8 cellular contexts compared by ENCODE assay signal in the genomic region with DNA sequence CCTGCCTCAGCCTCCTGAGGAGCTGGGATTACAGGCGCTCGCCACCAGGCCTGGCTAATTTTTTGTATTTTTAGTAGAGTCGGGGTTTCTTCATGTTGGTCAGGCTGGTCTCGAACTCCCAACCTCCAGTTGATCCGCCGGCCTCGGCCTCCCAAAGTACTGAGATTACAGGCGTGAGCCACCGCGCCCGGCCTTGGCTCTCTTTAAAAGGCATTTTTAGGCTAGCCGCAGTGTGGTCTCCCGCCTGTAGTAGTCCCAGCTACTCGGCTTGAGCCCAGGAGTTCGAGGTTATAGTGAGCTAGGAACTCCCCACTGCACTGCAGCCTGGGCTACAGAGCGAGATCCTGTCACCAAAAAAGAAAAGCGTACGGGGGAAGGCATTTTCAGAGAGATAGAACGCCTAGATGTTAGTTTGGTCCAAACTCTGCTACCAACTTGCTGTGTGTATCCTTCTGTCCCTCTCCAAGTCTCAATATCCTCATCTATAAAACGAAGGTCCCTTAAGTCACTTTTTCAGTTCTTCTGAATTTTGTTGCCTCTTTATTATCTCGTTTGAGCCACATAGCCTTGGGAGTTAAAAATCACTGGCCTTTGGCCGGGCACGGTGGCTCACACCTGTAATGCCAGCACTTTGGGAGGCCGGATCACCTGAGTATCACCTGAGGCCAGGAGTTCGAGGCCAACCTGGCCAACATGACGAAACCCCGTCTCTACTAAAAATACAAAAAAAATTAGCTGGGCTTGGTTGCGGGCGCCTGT. TPM values are rescaled to one million over a fixed set of nuclear protein-coding genes. Genes with fewer than 3 reads are reported as not detected.
A peak's percentile ranks its signal among the peaks of the same experiment; 100 is the strongest.
DNase-seq lines count a peak whose midpoint lies in the region; ATAC-seq, FAIRE-seq and TF ChIP-seq lines count a peak whose summit lies in the region.

No MANE protein-coding gene starts in this region.

- POLR2A ChIA-PET in H1 (lab: Charles Lee; ENCODE audit: partially characterized antibody), result interaction anchor here (0.7 to 3.6 kb wide), 24 partner anchors 8 to 443 kb away, joined by 3 to 29 read pairs (median 4); a partner anchor contains a TSS
- POLR2A ChIA-PET in naive thymus-derived CD8-positive, alpha-beta T cell (lab: Charles Lee), result interaction anchor here (0.6 to 2.6 kb wide), 41 partner anchors 9 to 1969 kb away, joined by 3 to 48 read pairs (median 6); a partner anchor contains a TSS

- peak overlapping the region; percentile 77 to 95 (median 86) for H3K4me2 ChIP-seq in BLaER1 treated with 17β-estradiol and CSF1 and Interleukin-3, amounts not matched to agents 10 nM and 100 nM
- H3K4me2 ChIP-seq in H1 (ENCODE audit: insufficient read depth in 1 of 2, low read depth in 2 of 2, low read length in 2 of 2), result peak overlapping the region; percentile 57 to 60

- H3K4me1 Mint-ChIP-seq in naive thymus-derived CD8-positive, alpha-beta T cell, result peaks cover 17 to 54% (median 42%) of the 10 kb centered on the region in 4 donors

- H4K20me1 ChIP-seq in BLaER1 treated with 17β-estradiol and CSF1 and Interleukin-3, amounts not matched to agents 10 nM and 100 nM, result 0 out of 22 replicates have a peak, but pooled peaks cover 0 to 4% (median 0%) of the 10 kb centered on the region in 11 experiments
- peaks cover under 1 to 2% of the 10 kb centered on the region in 2 experiments for H4K20me1 ChIP-seq in H1 (replicated peaks in 1 of 2; ENCODE audit: control insufficient read depth in 1 of 2, insufficient read depth in 2 of 2, low read length in 2 of 2)

- 0 out of 2 replicates have a peak overlapping the region, but pooled peaks have one; percentile 6 for H2AK5ac ChIP-seq in H1 (ENCODE audit: low read depth, low read length)

- peaks cover 0 to 30% (median 8%) of the 10 kb centered on the region in 3 donors for H3K36me3 Mint-ChIP-seq in naive thymus-derived CD8-positive, alpha-beta T cell

- ATAC-seq in HG03280 (IDR thresholded peaks at IDR 0.05; ENCODE audit: unreplicated experiment) (peak; percentile 22), GM19351 (IDR thresholded peaks at IDR 0.05; ENCODE audit: unreplicated experiment) (no peak)
- ATAC-seq in naive thymus-derived CD8-positive, alpha-beta T cell, result peak; percentile 9 to 14

- DNase-seq in activated CD4-positive, alpha-beta T cell treated with anti-CD3 and anti-CD28 coated beads for 24 hours (ENCODE audit: low read depth in 2 of 2), result peak; percentile 12 to 23
- DNase-seq in H1 (ENCODE audit: low read depth in 1 of 2, low spot score in 2 of 2) (peak in 1 of 2 experiments; percentile 56), substantia nigra (lab: John Stamatoyannopoulos, UW) (peak in 6 of 49 donors; percentile 2 to 24 (median 12)), GM19240 (ENCODE audit: insufficient read length, low spot score) (no peak)
- DNase-seq in naive thymus-derived CD8-positive, alpha-beta T cell, result peak in 1 of 10 donors; percentile 21

- H3K56ac ChIP-seq in H1 (replicated peaks; ENCODE audit: insufficient read length, low read depth, low read length), result no peak overlapping the region

- no peak overlapping the region for H3K23ac ChIP-seq in H1 (ENCODE audit: insufficient read length)

- H2BK20ac ChIP-seq in H1 (ENCODE audit: low read length), result no peak overlapping the region

- peaks cover 0 to 4% (median 0%) of the 10 kb centered on the region in 5 donors for H3K27me3 Mint-ChIP-seq in naive thymus-derived CD8-positive, alpha-beta T cell

- H3K23me2 ChIP-seq in H1 (ENCODE audit: low read depth, low read length), result 0 out of 2 replicates have a peak, but pooled peaks cover 2% of the 10 kb centered on the region

- H3K27ac ChIP-seq in BLaER1 treated with 17β-estradiol and CSF1 and Interleukin-3, amounts not matched to agents 10 nM and 100 nM, result peak overlapping the region; percentile 87 to 97 (median 95)
- H3K27ac ChIP-seq in H1 (ENCODE audit: low read depth, low read length) (peak overlapping the region; percentile 55; the same call in 1 of the 2 replicates), substantia nigra (ENCODE audit: low read depth, low read length, poor library complexity, severe bottlenecking) (peak overlapping the region; percentile 85)

- no peak overlapping the region; the same call in 1 of the 2 replicates for H2BK5ac ChIP-seq in H1 (ENCODE audit: low read depth, low read length)

- H3K9me3 Mint-ChIP-seq in naive thymus-derived CD8-positive, alpha-beta T cell, result peaks cover 0 to 4% (median 0%) of the 10 kb centered on the region in 9 donors

- H2BK15ac ChIP-seq in H1 (ENCODE audit: low read length), result no peak overlapping the region

- H3K4me1 ChIP-seq in BLaER1 treated with 17β-estradiol and CSF1 and Interleukin-3, amounts not matched to agents 10 nM and 100 nM, result peaks cover 36 to 69% (median 43%) of the 10 kb centered on the region in 10 experiments
- H3K4me1 ChIP-seq in H1 (replicated peaks in 1 of 4; ENCODE audit: control insufficient read depth in 3 of 4, insufficient read depth in 4 of 4, low read length in 3 of 4), result no peaks in the 10 kb centered on the region; a peak in 1 of 7 replicates

- H4K8ac ChIP-seq in H1 (ENCODE audit: extremely low read depth, insufficient read depth, low read length), result no peak overlapping the region; the same call in 1 of the 2 replicates

- H2BK120ac ChIP-seq in H1 (replicated peaks; ENCODE audit: low read depth, low read length), result no peak overlapping the region

- FAIRE-seq in H1 (lab: Jason Lieb, UNC), result no peak

- peak in 1 of 2 experiments; percentile 17; a peak in 1 of 4 replicates for TF ChIP-seq RAD21 in H1 (IDR thresholded peaks at IDR 0.05 in 1 of 2, conservative IDR thresholded peaks at IDR 0.05 in 1 of 2; ENCODE audit: low read depth in 2 of 2, low read length in 2 of 2)

- peak overlapping the region; percentile 68 to 79 (median 72) for H3K4me3 ChIP-seq in BLaER1 treated with 17β-estradiol and CSF1 and Interleukin-3, amounts not matched to agents 10 nM and 100 nM
- H3K4me3 ChIP-seq in H1 (ENCODE audit: extremely low read depth in 1 of 4, insufficient read depth in 2 of 4, low read depth in 3 of 4, low read length in 4 of 4), result peak overlapping the region; percentile 49 to 74 (median 72)

- H3K18ac ChIP-seq in H1 (ENCODE audit: extremely low read depth, low read length), result no peak overlapping the region

- H4K91ac ChIP-seq in H1 (replicated peaks; ENCODE audit: insufficient read length, low read length), result no peak overlapping the region

- H3K4ac ChIP-seq in H1 (replicated peaks; ENCODE audit: insufficient read length, low read depth, low read length), result no peak overlapping the region

- no peak overlapping the region for H2AFZ ChIP-seq in H1 (ENCODE audit: low read length)

- no peak overlapping the region for H2BK12ac ChIP-seq in H1 (ENCODE audit: low read depth, low read length)

- no peak; a peak in 1 of 3 replicates for TF ChIP-seq POLR2A in H1 (IDR thresholded peaks at IDR 0.05; ENCODE audit: control extremely low read depth in 1 of 2, low read depth in 2 of 2, low read length in 2 of 2)

- H3K27me3 ChIP-seq in BLaER1 treated with 17β-estradiol and CSF1 and Interleukin-3, amounts not matched to agents 10 nM and 100 nM, result no peaks in the 10 kb centered on the region
- no peaks in the 10 kb centered on the region; a peak in 1 of 7 replicates for H3K27me3 ChIP-seq in H1 (replicated peaks in 1 of 4; ENCODE audit: control insufficient read depth in 3 of 4, extremely low read depth in 1 of 4, insufficient read depth in 3 of 4, low read length in 3 of 4)

- H3K9me3 ChIP-seq in BLaER1 treated with 17β-estradiol and CSF1 and Interleukin-3, amounts not matched to agents 10 nM and 100 nM (replicated peaks in 1 of 11), result no peaks in the 10 kb centered on the region
- H3K9me3 ChIP-seq in H1 (ENCODE audit: insufficient read depth in 2 of 2, low read depth in 1 of 2, low read length in 1 of 2), result no peaks in the 10 kb centered on the region

- H3K27ac Mint-ChIP-seq in naive thymus-derived CD8-positive, alpha-beta T cell, result peak overlapping the region; percentile 94 to 99 (median 98)

- H3K36me3 ChIP-seq in BLaER1 treated with 17β-estradiol and CSF1 and Interleukin-3, amounts not matched to agents 10 nM and 100 nM, result peaks cover 36 to 43% (median 40%) of the 10 kb centered on the region in 11 experiments
- peaks cover 4 to 23% (median 10%) of the 10 kb centered on the region in 4 experiments; a peak in 6 of 8 replicates for H3K36me3 ChIP-seq in H1 (ENCODE audit: control insufficient read depth in 2 of 4, insufficient read depth in 4 of 4, low read length in 3 of 4)

- no peak overlapping the region for H3K14ac ChIP-seq in H1 (ENCODE audit: insufficient read length)

- CTCF ChIA-PET in H1 (lab: Charles Lee; ENCODE audit: partially characterized antibody), result interaction anchor here (0.6 to 3.0 kb wide), 7 partner anchors 11 to 437 kb away, joined by 3 to 14 read pairs (median 4); no protein-coding TSS in a partner anchor

- 58% methylated on average over 29 of the region's 29 CpGs; no CpG with 5 or more reads in 1 of the 2 experiments for WGBS in H1 (ENCODE audit: extremely low coverage in 1 of 2, insufficient coverage in 1 of 2, insufficient read length in 1 of 2, insufficient replicate concordance in 2 of 2, low coverage in 1 of 2, low lambda C conversion rate in 2 of 2, missing lambda C conversion rate in 1 of 2), 2 experiments

- no peaks in the 10 kb centered on the region for H3K79me1 ChIP-seq in H1 (ENCODE audit: low read depth, low read length)

- no peak overlapping the region for H4K5ac ChIP-seq in H1 (ENCODE audit: insufficient read length, low read depth, low read length)

- TF ChIP-seq CTCF in H1 (IDR thresholded peaks at IDR 0.05; ENCODE audit: control extremely low read depth in 1 of 3, insufficient read depth in 1 of 3, low read depth in 1 of 3, low read length in 3 of 3), result peak in 2 of 3 experiments; percentile 6 to 22; a peak in 2 of 4 replicates

- H3K4me3 Mint-ChIP-seq in naive thymus-derived CD8-positive, alpha-beta T cell, result peak overlapping the region; percentile 89 to 98 (median 94)

- no peaks in the 10 kb centered on the region; a peak in 1 of 4 replicates for H3K79me2 ChIP-seq in H1 (ENCODE audit: control insufficient read depth in 1 of 2, insufficient read depth in 2 of 2, low read length in 2 of 2)

- TF ChIP-seq EP300 in H1 (IDR thresholded peaks at IDR 0.05; ENCODE audit: borderline replicate concordance in 1 of 2, low read depth in 2 of 2, low read length in 2 of 2), result no peak

- H3K9ac ChIP-seq in BLaER1 treated with 17β-estradiol and CSF1 and Interleukin-3, amounts not matched to agents 10 nM and 100 nM, result peak overlapping the region; percentile 87 to 96 (median 93)
- H3K9ac ChIP-seq in H1 (replicated peaks in 1 of 4; ENCODE audit: extremely low read depth in 1 of 4, low read depth in 3 of 4, low read length in 3 of 4), result peak overlapping the region; percentile 40 to 76 (median 68)

RNA-seq across cellular contexts. Expression of a gene that starts 0.7 kb away (rescaled TPM):
- 10.4 and 13.7 TPM in 2 replicates for total RNA-seq in H1 (2021; fragmentation: NEBNext Ultra II Directional; extraction: Animal tissue kit (Norgen Biotek cat#: 25700))
- polyA plus RNA-seq in H1 (2011; rRNA removed), result 17.3 and 17.5 TPM in 2 replicates
- polyA plus RNA-seq in H1 (2011; cell fraction: cytosol; rRNA removed), result 16.2 TPM
- 16.7 TPM for polyA plus RNA-seq in H1 (2011; cell fraction: nucleus; rRNA removed)
- 16.1 to 19.7 TPM (median 16.4 TPM) in 4 replicates for polyA plus RNA-seq in H1 (2012, experiment 1 of 2)
- polyA plus RNA-seq in H1 (2012, experiment 2 of 2), result 22.1 TPM
- 8.0 TPM for polyA plus RNA-seq in H1 (2013, experiment 1 of 2)
- polyA plus RNA-seq in H1 (2013, experiment 2 of 2), result 8.4 TPM
- polyA minus RNA-seq in H1 (2011; rRNA and poly(A)+ RNA removed), result 42.5 and 46.4 TPM in 2 replicates
- 19.9 TPM for polyA minus RNA-seq in H1 (2011; cell fraction: cytosol; rRNA and poly(A)+ RNA removed)
- polyA minus RNA-seq in H1 (2011; cell fraction: nucleus; rRNA and poly(A)+ RNA removed), result 10.2 TPM
- 10 to 100 TPM; 13.4 to 13.8 TPM for total RNA-seq in naive thymus-derived CD8-positive, alpha-beta T cell
- polyA plus RNA-seq in naive thymus-derived CD8-positive, alpha-beta T cell, result 1 to 10 TPM; 2.9 to 7.9 (median 3.7) TPM

RNA-seq across cellular contexts. Expression of a gene that starts 40.0 kb away (rescaled TPM):
- 54.1 and 57.8 TPM in 2 replicates for total RNA-seq in H1 (2021; fragmentation: NEBNext Ultra II Directional; extraction: Animal tissue kit (Norgen Biotek cat#: 25700))
- polyA plus RNA-seq in H1 (2011; rRNA removed), result 18.6 and 23.7 TPM in 2 replicates
- polyA plus RNA-seq in H1 (2011; cell fraction: cytosol; rRNA removed), result 16.2 TPM
- polyA plus RNA-seq in H1 (2011; cell fraction: nucleus; rRNA removed), result 15.2 TPM
- 32.1 to 39.0 TPM (median 33.3 TPM) in 4 replicates for polyA plus RNA-seq in H1 (2012, experiment 1 of 2)
- polyA plus RNA-seq in H1 (2012, experiment 2 of 2), result 12.7 TPM
- 32.1 TPM for polyA plus RNA-seq in H1 (2013, experiment 1 of 2)
- polyA plus RNA-seq in H1 (2013, experiment 2 of 2), result 32.6 TPM
- 22.5 and 24.7 TPM in 2 replicates for polyA minus RNA-seq in H1 (2011; rRNA and poly(A)+ RNA removed)
- 16.1 TPM for polyA minus RNA-seq in H1 (2011; cell fraction: cytosol; rRNA and poly(A)+ RNA removed)
- 17.2 TPM for polyA minus RNA-seq in H1 (2011; cell fraction: nucleus; rRNA and poly(A)+ RNA removed)
- 10 to 100 TPM; 27.4 to 30.1 TPM for total RNA-seq in naive thymus-derived CD8-positive, alpha-beta T cell
- 10 to 100 TPM in 1 of 3 donors, 1 to 10 TPM in 2; 5.4 to 20.2 (median 6.0) TPM for polyA plus RNA-seq in naive thymus-derived CD8-positive, alpha-beta T cell
